Comparison of ENCODE assay signal across 8 cellular contexts in genomic region chr1:8816831-8817412, GRCh38. TPM values are rescaled to one million over a fixed set of nuclear protein-coding genes. Genes with fewer than 3 reads are reported as not detected.
A peak's percentile ranks its signal among the peaks of the same experiment; 100 is the strongest.
DNase-seq lines count a peak whose midpoint lies in the region; ATAC-seq and TF ChIP-seq lines count a peak whose summit lies in the region.

No MANE protein-coding gene starts in this region.

- H2AFZ ChIP-seq in SK-N-SH (ENCODE audit: low read depth), result peak overlapping the region; percentile 86
- H2AFZ ChIP-seq in smooth muscle cell (ENCODE audit: low read depth), result peak overlapping the region; percentile 83

- no peaks in the 10 kb centered on the region for H3K27me3 ChIP-seq in HAP-1 (ENCODE audit: low read depth)
- no peaks in the 10 kb centered on the region for H3K27me3 ChIP-seq in SK-N-SH (ENCODE audit: insufficient read depth)
- H3K27me3 ChIP-seq in body of pancreas, result no peaks in the 10 kb centered on the region
- no peaks in the 10 kb centered on the region for H3K27me3 ChIP-seq in smooth muscle cell (ENCODE audit: low read depth)

- TF ChIP-seq RAD21 in SK-N-SH (IDR thresholded peaks at IDR 0.05; ENCODE audit: low read length), result no peak

- CTCF ChIA-PET in SK-N-SH (lab: Yijun Ruan, JAX), result interaction anchor here (0.6 to 3.5 kb wide), 5 partner anchors 9 to 91 kb away, joined by 4 to 23 read pairs (median 4); no protein-coding TSS in a partner anchor

- peak overlapping the region; percentile 56 for H3K4me3 ChIP-seq in HAP-1
- peak overlapping the region; percentile 82 to 90 for H3K4me3 ChIP-seq in SK-N-SH (ENCODE audit: low read depth in 2 of 2, low read length in 1 of 2)
- peak overlapping the region; percentile 66 to 85 for H3K4me3 ChIP-seq in body of pancreas
- peak overlapping the region; percentile 99 for H3K4me3 ChIP-seq in smooth muscle cell

- H3F3A ChIP-seq in SK-N-SH (replicated peaks; ENCODE audit: insufficient read depth) (peaks cover 26% of the 10 kb centered on the region), smooth muscle cell (ENCODE audit: low read depth) (peaks cover 28% of the 10 kb centered on the region)

- POLR2A ChIA-PET in SK-N-SH (lab: Yijun Ruan, JAX), result interaction anchor here (0.6 to 1.5 kb wide), 8 partner anchors 11 to 330 kb away, joined by 3 to 12 read pairs (median 4); no protein-coding TSS in a partner anchor

- H3K4me2 ChIP-seq in SK-N-SH (peak overlapping the region; percentile 95), smooth muscle cell (peak overlapping the region; percentile 89)

- no peak for TF ChIP-seq EP300 in SK-N-SH (IDR thresholded peaks at IDR 0.05; ENCODE audit: borderline replicate concordance in 1 of 2, low read depth in 1 of 2, low read length in 1 of 2)

- H3K9ac ChIP-seq in SK-N-SH (peak overlapping the region; percentile 98), smooth muscle cell (ENCODE audit: low read depth) (peak overlapping the region; percentile 96)

- H3K27ac ChIP-seq in SK-N-SH (ENCODE audit: low read depth in 2 of 2, low read length in 1 of 2) (peak overlapping the region; percentile 88 to 95), body of pancreas (peak overlapping the region; percentile 79 to 97 (median 89)), smooth muscle cell (ENCODE audit: low read depth) (peak overlapping the region; percentile 90)

- H3K36me3 ChIP-seq in HAP-1 (replicated peaks) (no peaks in the 10 kb centered on the region), SK-N-SH (replicated peaks in 1 of 2; ENCODE audit: control insufficient read depth in 1 of 2, insufficient read depth in 2 of 2, low read length in 1 of 2) (no peaks in the 10 kb centered on the region), body of pancreas (replicated peaks in 1 of 2; ENCODE audit: insufficient read depth in 1 of 2, low read depth in 2 of 2) (no peaks in the 10 kb centered on the region), smooth muscle cell (ENCODE audit: low read depth) (no peaks in the 10 kb centered on the region)

- under 1% methylated on average over 22 of the region's 41 CpGs for WGBS in SK-N-SH (ENCODE audit: low lambda C conversion rate)
- 0 to 1% methylated on average over 18 to 41 of the region's 41 CpGs for WGBS in body of pancreas, 2 donors
- 1% methylated on average over 41 of the region's 41 CpGs for WGBS in smooth muscle cell (ENCODE audit: low lambda C conversion rate)

- no peaks in the 10 kb centered on the region; the same call in 1 of the 2 replicates for H4K20me1 ChIP-seq in SK-N-SH (ENCODE audit: insufficient read depth)
- H4K20me1 ChIP-seq in smooth muscle cell (ENCODE audit: low read depth), result peaks cover 34% of the 10 kb centered on the region

- H3K4me1 ChIP-seq in HAP-1 (peaks cover 23% of the 10 kb centered on the region), SK-N-SH (ENCODE audit: control insufficient read depth in 1 of 2, insufficient read depth in 2 of 2, low read depth in 1 of 2, low read length in 1 of 2) (peaks cover 15 to 16% of the 10 kb centered on the region in 2 experiments; a peak in 3 of 4 replicates), body of pancreas (peaks cover 35% of the 10 kb centered on the region), smooth muscle cell (ENCODE audit: low read depth) (peaks cover 32% of the 10 kb centered on the region)

- ATAC-seq in body of pancreas (peak; percentile 7), GM19351 (IDR thresholded peaks at IDR 0.05; ENCODE audit: unreplicated experiment) (no peak)

- peak; percentile 43 for DNase-seq in ELR (ENCODE audit: low read depth)
- DNase-seq in HAP-1 (ENCODE audit: low spot score in 2 of 2), result peak in 1 of 2 experiments; percentile 21
- DNase-seq in SK-N-SH, result peak; percentile 65
- DNase-seq in body of pancreas, result peak; percentile 16 to 36 (median 24)
- peak; percentile 42 for DNase-seq in iris pigment epithelial cell (ENCODE audit: low read depth)
- DNase-seq in smooth muscle cell (lab: John Stamatoyannopoulos, UW; ENCODE audit: unreplicated experiment), result no peak
- DNase-seq in GOT3 (lab: John Stamatoyannopoulos, UW), result no peak

- H3K9me2 ChIP-seq in SK-N-SH, result no peaks in the 10 kb centered on the region

- no peak for TF ChIP-seq POLR2A in body of pancreas (IDR thresholded peaks at IDR 0.05)

- no peaks in the 10 kb centered on the region for H3K9me3 ChIP-seq in HAP-1
- no peaks in the 10 kb centered on the region for H3K9me3 ChIP-seq in SK-N-SH
- H3K9me3 ChIP-seq in body of pancreas, result no peaks in the 10 kb centered on the region
- no peaks in the 10 kb centered on the region for H3K9me3 ChIP-seq in smooth muscle cell (replicated peaks; ENCODE audit: low read depth)

- intact Hi-C loops in body of pancreas (cut with DNase I), result no loop called here

- in situ Hi-C loops in HAP-1 (cut with MboI; ENCODE audit: low sequenced_read_pairs), result no loop called here

- no peak for TF ChIP-seq CTCF in SK-N-SH (IDR thresholded peaks at IDR 0.05)
- no peak for TF ChIP-seq CTCF in body of pancreas (IDR thresholded peaks at IDR 0.05)
- no peak for TF ChIP-seq CTCF in smooth muscle cell (IDR thresholded peaks at IDR 0.05; ENCODE audit: borderline replicate concordance, insufficient read depth, poor library complexity, severe bottlenecking)

- peaks cover 54% of the 10 kb centered on the region for H3K79me2 ChIP-seq in SK-N-SH (ENCODE audit: insufficient read depth)
- H3K79me2 ChIP-seq in smooth muscle cell (ENCODE audit: low read depth), result peaks cover 54% of the 10 kb centered on the region

TF ChIP-seq in SK-N-SH, 30 proteins besides CTCF, POLR2A, EP300 and RAD21:
- no peak for TF ChIP-seq MEF2A (IDR thresholded peaks at IDR 0.05; ENCODE audit: borderline replicate concordance, low read depth)
- no peak for TF ChIP-seq SIN3A (IDR thresholded peaks at IDR 0.05; ENCODE audit: borderline replicate concordance, low read depth, low read length)
- TF ChIP-seq POLR2AphosphoS5 (IDR thresholded peaks at IDR 0.05; ENCODE audit: low read depth, low read length), result no peak
- peak; percentile 29; the same call in 1 of the 2 replicates for TF ChIP-seq MXI1 (IDR thresholded peaks at IDR 0.05; ENCODE audit: low read depth, low read length)
- no peak for TF ChIP-seq TAF1 (IDR thresholded peaks at IDR 0.05; ENCODE audit: borderline replicate concordance, low read depth, low read length)
- no peak for TF ChIP-seq FOXJ3 (CRISPR knock-in tag; IDR thresholded peaks at IDR 0.05)
- no peak for TF ChIP-seq SMC3 (IDR thresholded peaks at IDR 0.05; ENCODE audit: low read depth, low read length)
- 0 out of 2 replicates have a peak, but pooled peaks have one; percentile 0 for TF ChIP-seq TCF12 (IDR thresholded peaks at IDR 0.05)

RNA-seq across cellular contexts. Expression of gene RERE, which starts 0.5 kb away (rescaled TPM):
- 4.1 and 8.1 TPM in 2 replicates for polyA plus RNA-seq in SK-N-SH (2012; rRNA removed)
- polyA plus RNA-seq in SK-N-SH (2012; cell fraction: cytosol; rRNA removed), result 8.4 and 12.9 TPM in 2 replicates
- 36.4 and 41.6 TPM in 2 replicates for polyA plus RNA-seq in SK-N-SH (2012; cell fraction: nucleus; rRNA removed)
- total RNA-seq in body of pancreas, result 100 to 1,000 TPM in 1 of 2 donors, 10 to 100 TPM in 1; 74.5 to 128 TPM
- total RNA-seq in smooth muscle cell, result 59.2 and 64.0 TPM in 2 replicates
- 45.6 and 70.7 TPM in 2 replicates for polyA plus RNA-seq in smooth muscle cell

Comparison
In these comparisons a context has a peak if more than half of its experiments do, and no peak if none do; other contexts are left out.
1. DNase-seq: peak in ELR (single experiment), SK-N-SH (single experiment), body of pancreas (4 of 4) and iris pigment epithelial cell (single experiment); none in smooth muscle cell (single experiment) and GOT3 (single experiment).
2. Peak in every context shown above with its lines, with median percentiles within 50 percentile points of each other: H3K4me3 ChIP-seq and H3K27ac ChIP-seq.